13 cellular contexts compared by ENCODE assay signal in genomic region chr17:55624789-55625433, GRCh38.
DNase-seq lines count a peak whose midpoint lies in the region; ATAC-seq and TF ChIP-seq lines count a peak whose summit lies in the region.
"Had no signal": no experiment of that assay in that cellular context is flagged by ENCODE, and none has a peak within 500 bp of the region (broad histone marks: within the 10 kb centered on the region; RNA-seq: fewer than 3 reads in every experiment).

No MANE protein-coding gene starts in this region.

- intact Hi-C loops in dorsolateral prefrontal cortex (cut with DNase I) = no loop called here
- intact Hi-C loops in activated CD8-positive, alpha-beta T cell treated with anti-CD3 and anti-CD28 coated beads for 36 hours (cut with micrococcal nuclease) = no loop called here

- ATAC-seq in GM18868 (IDR thresholded peaks at IDR 0.05; ENCODE audit: unreplicated experiment) (peak; percentile 66), GM21447 (IDR thresholded peaks at IDR 0.05; ENCODE audit: unreplicated experiment) (peak; percentile 64), HG03280 (IDR thresholded peaks at IDR 0.05; ENCODE audit: unreplicated experiment) (peak; percentile 53)
- ATAC-seq in activated CD8-positive, alpha-beta T cell treated with anti-CD3 and anti-CD28 coated beads for 36 hours = no peak
- ATAC-seq: gastrocnemius medialis had no signal

- peaks cover 0 to 33% (median 0%) of the 10 kb centered on the region in 45 donors for H3K27me3 ChIP-seq in dorsolateral prefrontal cortex
- H3K27me3 ChIP-seq: gastrocnemius medialis had no signal

- DNase-seq in left kidney (ENCODE audit: low read depth, low spot score) (peak; percentile 4), dorsolateral prefrontal cortex (no peak), NOMO-1 treated with dmso at 0.1 percent for 144 hours (lab: John Stamatoyannopoulos, UW; ENCODE audit: unreplicated experiment) (no peak)
- no peak for DNase-seq in activated CD8-positive, alpha-beta T cell treated with anti-CD3 and anti-CD28 coated beads for 36 hours
- DNase-seq: activated gamma-delta T cell treated with Interleukin-2 at 50 U/mL for 16 hours, gastrocnemius medialis, NCI-H1930, PC-9, posterior cingulate gyrus, T1000 had no signal

- no peak overlapping the region for H3K27ac ChIP-seq in dorsolateral prefrontal cortex
- H3K27ac ChIP-seq: gastrocnemius medialis, PC-9 had no signal

- peaks cover 4% of the 10 kb centered on the region for H3K4me1 Mint-ChIP-seq in activated CD8-positive, alpha-beta T cell treated with anti-CD3 and anti-CD28 coated beads for 36 hours (ENCODE audit: low read depth)

- peaks cover 30% of the 10 kb centered on the region for H3K27me3 Mint-ChIP-seq in activated CD8-positive, alpha-beta T cell treated with anti-CD3 and anti-CD28 coated beads for 36 hours

- POLR2A ChIA-PET in activated CD8-positive, alpha-beta T cell treated with anti-CD3 and anti-CD28 coated beads for 36 hours (lab: Charles Lee) = no interaction called here

- no peak for TF ChIP-seq CTCF in dorsolateral prefrontal cortex (IDR thresholded peaks at IDR 0.05 in 54 of 56, conservative IDR thresholded peaks at IDR 0.05 in 2 of 56; ENCODE audit: low read depth in 1 of 56, partially characterized antibody in 56 of 56)
- no peak for TF ChIP-seq CTCF in activated CD8-positive, alpha-beta T cell treated with anti-CD3 and anti-CD28 coated beads for 36 hours (IDR thresholded peaks at IDR 0.05)

- no peak overlapping the region for H3K4me3 Mint-ChIP-seq in activated CD8-positive, alpha-beta T cell treated with anti-CD3 and anti-CD28 coated beads for 36 hours

- no peak overlapping the region for H3K4me3 ChIP-seq in dorsolateral prefrontal cortex
- H3K4me3 ChIP-seq: gastrocnemius medialis, PC-9 had no signal

- H3K27ac Mint-ChIP-seq in activated CD8-positive, alpha-beta T cell treated with anti-CD3 and anti-CD28 coated beads for 36 hours = no peak overlapping the region

- no peaks in the 10 kb centered on the region for H3K9me3 Mint-ChIP-seq in activated CD8-positive, alpha-beta T cell treated with anti-CD3 and anti-CD28 coated beads for 36 hours

- no peaks in the 10 kb centered on the region for H3K36me3 Mint-ChIP-seq in activated CD8-positive, alpha-beta T cell treated with anti-CD3 and anti-CD28 coated beads for 36 hours (ENCODE audit: low read depth)

- CTCF ChIA-PET in activated CD8-positive, alpha-beta T cell treated with anti-CD3 and anti-CD28 coated beads for 36 hours (lab: Charles Lee) = no interaction called here
